ENCODE assay signal across 8 cellular contexts in genomic region chr2:199850718-199851498, GRCh38. TPM values are rescaled to one million over a fixed set of nuclear protein-coding genes. Genes with fewer than 3 reads are reported as not detected.
A peak's percentile ranks its signal among the peaks of the same experiment; 100 is the strongest.
DNase-seq lines count a peak whose midpoint lies in the region; ATAC-seq, FAIRE-seq and TF ChIP-seq lines count a peak whose summit lies in the region.

FTCDNL1 (minus strand) TSS chr2:199851192; CDS start chr2:199848962, 2,230 bp downstream.

- FAIRE-seq in H54 (lab: Jason Lieb, UNC) = peak; percentile 20

- ATAC-seq in left ventricle myocardium superior = peak; percentile 95
- ATAC-seq in aorta (ENCODE audit: low FRiP score) = peak; percentile 84

- H2AFZ ChIP-seq in SU-DHL-6 (ENCODE audit: low read depth, low read length, severe bottlenecking) = peak within 1 kb of the TSS; percentile 99

- H3K4me2 ChIP-seq in SU-DHL-6 (ENCODE audit: low read depth, low read length, poor library complexity, severe bottlenecking) = peak within 1 kb of the TSS; percentile 66

- TF ChIP-seq CTCF in GM10248 (IDR thresholded peaks at IDR 0.05; ENCODE audit: control extremely low read depth, extremely low read depth, low read depth, missing control alignments) (peak; percentile 51), LNCAP (IDR thresholded peaks at IDR 0.05) (peak; percentile 60), SU-DHL-6 (IDR thresholded peaks at IDR 0.05; ENCODE audit: insufficient read depth, low read length, poor library complexity, severe bottlenecking) (peak; percentile 53)

- H3K4me3 ChIP-seq in SU-DHL-6 (ENCODE audit: insufficient read depth, low read length, poor library complexity, severe bottlenecking) = peak within 1 kb of the TSS; percentile 78
- peak within 1 kb of the TSS; percentile 89 for H3K4me3 ChIP-seq in rectal smooth muscle tissue (ENCODE audit: low read length)
- H3K4me3 ChIP-seq in aorta (ENCODE audit: low read length in 2 of 2) = peak within 1 kb of the TSS; percentile 3 to 48

- H3K79me2 ChIP-seq in SU-DHL-6 (ENCODE audit: insufficient read depth, low read length) = no peaks in the 10 kb centered on the region

- peaks cover 7% of the 10 kb centered on the region; the same call in 1 of the 2 replicates for H3F3A ChIP-seq in SU-DHL-6 (ENCODE audit: insufficient read depth)

- TF ChIP-seq POLR2A in H54 (IDR thresholded peaks at IDR 0.05; ENCODE audit: low read depth, low read length) = peak; percentile 61

- POLR2A ChIA-PET in GM10248 (lab: Yijun Ruan, JAX) = no interaction called here

- peak; percentile 78 for DNase-seq in GM10248 (ENCODE audit: extremely low spot score)
- DNase-seq in H54 (ENCODE audit: insufficient read length, low spot score) = peak; percentile 66
- peak; percentile 35 for DNase-seq in activated naive CD8-positive, alpha-beta T cell treated with anti-CD3 and anti-CD28 coated beads, Interleukin-2, amount 50 U/mL, for 16 hours (ENCODE audit: low read depth, low spot score)
- peak; percentile 79 for DNase-seq in left ventricle myocardium superior
- DNase-seq in aorta = peak; percentile 81 to 84

- CTCF ChIA-PET in GM10248 (lab: Yijun Ruan, JAX) = interaction anchor here (0.9 to 2.0 kb wide), 5 partner anchors 9 to 19 kb away, joined by 3 to 7 read pairs (median 4); no protein-coding TSS in a partner anchor

- H3K36me3 ChIP-seq in SU-DHL-6 (ENCODE audit: low read length) = no peaks in the 10 kb centered on the region
- H3K36me3 ChIP-seq in rectal smooth muscle tissue (ENCODE audit: control insufficient read depth, insufficient read depth, low read length) = no peaks in the 10 kb centered on the region
- H3K36me3 ChIP-seq in aorta (ENCODE audit: control insufficient read depth in 1 of 2, insufficient read depth in 2 of 2, low read length in 1 of 2) = no peaks in the 10 kb centered on the region

- H4K20me1 ChIP-seq in SU-DHL-6 (ENCODE audit: low read depth, low read length) = no peaks in the 10 kb centered on the region

- H3K4me1 ChIP-seq in rectal smooth muscle tissue (ENCODE audit: control insufficient read depth, insufficient read depth, low read length) = no peaks in the 10 kb centered on the region
- no peaks in the 10 kb centered on the region for H3K4me1 ChIP-seq in aorta (ENCODE audit: control insufficient read depth in 1 of 2, insufficient read depth in 2 of 2, low read length in 2 of 2)

- H3K9me3 ChIP-seq in SU-DHL-6 (ENCODE audit: insufficient read depth, low read length) (no peaks in the 10 kb centered on the region), aorta (ENCODE audit: control insufficient read depth, low read length) (peaks cover 1% of the 10 kb centered on the region)

- H3K9me2 ChIP-seq in SU-DHL-6 (replicated peaks; ENCODE audit: insufficient read depth, low read length) = no peaks in the 10 kb centered on the region

- H3K27ac ChIP-seq in SU-DHL-6 (ENCODE audit: low read depth, low read length) (no peak within 1 kb of the TSS), rectal smooth muscle tissue (ENCODE audit: low read depth, low read length) (peak within 1 kb of the TSS; percentile 54), aorta (ENCODE audit: low read depth in 1 of 2, low read length in 2 of 2) (no peak within 1 kb of the TSS)

- intact Hi-C loops in left ventricle myocardium superior (cut with micrococcal nuclease) = no loop called here
- intact Hi-C loops in aorta (cut with DNase I) = no loop called here

- WGBS in aorta, 2 donors = 1% methylated on average over 61 to 80 of the region's 80 CpGs

- H3K27me3 ChIP-seq in SU-DHL-6 (ENCODE audit: low read length) (no peaks in the 10 kb centered on the region), rectal smooth muscle tissue (ENCODE audit: control insufficient read depth, insufficient read depth, low read length) (no peaks in the 10 kb centered on the region), aorta (ENCODE audit: control insufficient read depth in 1 of 2, insufficient read depth in 2 of 2, low read length in 1 of 2) (no peaks in the 10 kb centered on the region)

- H3K9ac ChIP-seq in SU-DHL-6 (ENCODE audit: low read length) (peak within 1 kb of the TSS; percentile 58), rectal smooth muscle tissue (ENCODE audit: low read length) (no peak within 1 kb of the TSS)

RNA-seq across cellular contexts. Expression of gene FTCDNL1, which starts in this region (rescaled TPM):
- total RNA-seq in left ventricle myocardium superior (2.0 TPM), aorta (1 to 10 TPM; 1.4 to 1.7 TPM)
- not detected for polyA plus RNA-seq in aorta

Comparison
In these comparisons a context has a peak if more than half of its experiments do, and no peak if none do; other contexts are left out.
1. H3K4me3 ChIP-seq: peak in every context shown above with its lines; median percentile 89 in rectal smooth muscle tissue; 78 in SU-DHL-6; 26 in aorta.